19 cellular contexts compared by ENCODE assay signal in genomic region chr7:38889872-38890432, GRCh38. TPM values are rescaled to one million over a fixed set of nuclear protein-coding genes. Genes with fewer than 3 reads are reported as not detected.
A peak's percentile ranks its signal among the peaks of the same experiment; 100 is the strongest.
DNase-seq lines count a peak whose midpoint lies in the region; ATAC-seq, FAIRE-seq and TF ChIP-seq lines count a peak whose summit lies in the region.
"Had no signal": no experiment of that assay in that cellular context is flagged by ENCODE, and none has a peak within 500 bp of the region (broad histone marks: within the 10 kb centered on the region; RNA-seq: fewer than 3 reads in every experiment).

No MANE protein-coding gene starts in this region.

- FAIRE-seq in small intestine (lab: Jason Lieb, UNC), result no peak

- 0 out of 2 replicates have a peak, but pooled peaks have one; percentile 0 for TF ChIP-seq CTCF in BJ (IDR thresholded peaks at IDR 0.05; ENCODE audit: insufficient read depth, low read depth, low read length)
- TF ChIP-seq CTCF in HFF-Myc (IDR thresholded peaks at IDR 0.05; ENCODE audit: low read depth, low read length, missing control alignments), result peak; percentile 8
- peak in 31 of 56 donors; percentile 10 to 54 (median 31) for TF ChIP-seq CTCF in dorsolateral prefrontal cortex (IDR thresholded peaks at IDR 0.05 in 54 of 56, conservative IDR thresholded peaks at IDR 0.05 in 2 of 56; ENCODE audit: low read depth in 1 of 56, partially characterized antibody in 56 of 56)
- TF ChIP-seq CTCF in neural crest cell (conservative IDR thresholded peaks at IDR 0.05), result peak; percentile 59

- H3K36me3 ChIP-seq in BJ (ENCODE audit: control insufficient read depth, insufficient read depth, low read length) (no peaks in the 10 kb centered on the region), small intestine (ENCODE audit: control insufficient read depth in 2 of 2, insufficient read depth in 2 of 2, low read length in 2 of 2) (peaks cover 0 to 2% of the 10 kb centered on the region in 2 donors)
- H3K36me3 ChIP-seq: breast epithelium, HAP-1 had no signal

- no peak overlapping the region for H3K4me3 Mint-ChIP-seq in neural crest cell
- H3K4me3 Mint-ChIP-seq: activated T-cell treated with anti-CD3 and anti-CD28 coated beads, Interleukin-2, amount 50 U/mL, for 4 hours had no signal

- no peaks in the 10 kb centered on the region for H3K27me3 ChIP-seq in BJ (ENCODE audit: control insufficient read depth, insufficient read depth, low read length)
- no peaks in the 10 kb centered on the region for H3K27me3 ChIP-seq in dorsolateral prefrontal cortex
- no peaks in the 10 kb centered on the region for H3K27me3 ChIP-seq in small intestine (ENCODE audit: control insufficient read depth in 2 of 2, insufficient read depth in 2 of 2, low read length in 2 of 2)
- H3K27me3 ChIP-seq: BLaER1, breast epithelium, esophagus squamous epithelium, testis had no signal

- H3K4me1 ChIP-seq in small intestine (ENCODE audit: control insufficient read depth in 2 of 2, insufficient read depth in 1 of 2, low read depth in 1 of 2, low read length in 1 of 2), result no peaks in the 10 kb centered on the region
- H3K4me1 ChIP-seq: BLaER1, breast epithelium, esophagus squamous epithelium, HAP-1, testis had no signal

- CTCF ChIA-PET in BJ (lab: Yijun Ruan, JAX), result no interaction called here

- peaks cover 30% of the 10 kb centered on the region for H3K36me3 Mint-ChIP-seq in neural crest cell (ENCODE audit: low read depth)

- no peaks in the 10 kb centered on the region for H3K9me3 ChIP-seq in small intestine (ENCODE audit: control insufficient read depth, low read depth)
- H3K9me3 ChIP-seq: esophagus squamous epithelium, testis had no signal

- no peak overlapping the region for H3K4me3 ChIP-seq in BJ (ENCODE audit: low read depth, low read length)
- H3K4me3 ChIP-seq in HFF-Myc (replicated peaks; ENCODE audit: low read depth, low read length), result no peak overlapping the region
- no peak overlapping the region for H3K4me3 ChIP-seq in dorsolateral prefrontal cortex
- H3K4me3 ChIP-seq in small intestine (ENCODE audit: low read depth in 1 of 2, low read length in 2 of 2), result no peak overlapping the region
- H3K4me3 ChIP-seq: BLaER1, breast epithelium, esophagus squamous epithelium, HAP-1, testis had no signal

- no peaks in the 10 kb centered on the region for H3K27me3 Mint-ChIP-seq in neural crest cell (ENCODE audit: low read depth)

- no peak overlapping the region for H3K27ac Mint-ChIP-seq in neural crest cell (ENCODE audit: unreplicated experiment)

- H3K9me3 Mint-ChIP-seq in neural crest cell, result peaks cover 10% of the 10 kb centered on the region

- WGBS in small intestine, 3 donors, result 96 to 98% (median 97%) methylated on average over 5 of the region's 5 CpGs

- DNase-seq in BJ (ENCODE audit: low read depth), result no peak
- DNase-seq in HFF-Myc (ENCODE audit: extremely low read depth, low read depth), result no peak
- DNase-seq in dorsolateral prefrontal cortex, result no peak
- no peak for DNase-seq in neural crest cell (ENCODE audit: low read depth, low spot score)
- no peak for DNase-seq in effector CD8-positive, alpha-beta T cell (lab: John Stamatoyannopoulos, UW)
- no peak for DNase-seq in T-helper 9 cell
- DNase-seq in small intestine, result no peak
- DNase-seq: activated CD4-positive, alpha-beta T cell treated with anti-CD3 and anti-CD28 coated beads, Interleukin-2, amount 50 U/mL, for 4 hours; activated T-cell treated with anti-CD3 and anti-CD28 coated beads, Interleukin-2, amount 50 U/mL, for 4 hours; DMS153; esophagus squamous epithelium; hypothalamus; NCI-H1436; NCI-H2171 treated with DMSO at 0.1 percent for 48 hours; testis had no signal

- POLR2A ChIA-PET in BJ (lab: Charles Lee), result no interaction called here

- no peaks in the 10 kb centered on the region for H3K4me1 Mint-ChIP-seq in neural crest cell

- no peak for ATAC-seq in HG03442 (IDR thresholded peaks at IDR 0.05; ENCODE audit: unreplicated experiment)
- ATAC-seq: activated T-cell treated with anti-CD3 and anti-CD28 coated beads, Interleukin-2, amount 50 U/mL, for 4 hours had no signal

- intact Hi-C loops in dorsolateral prefrontal cortex (cut with DNase I), result no loop called here

- H3K27ac ChIP-seq in dorsolateral prefrontal cortex (no peak overlapping the region), small intestine (ENCODE audit: low read depth in 1 of 2, low read length in 1 of 2) (no peak overlapping the region)
- H3K27ac ChIP-seq: BLaER1, breast epithelium, esophagus squamous epithelium, testis had no signal

RNA-seq across cellular contexts. Expression of gene VPS41, which starts 19.0 kb away (rescaled TPM):
- 15.7 and 31.9 TPM in 2 replicates for polyA plus RNA-seq in BJ (2011; rRNA removed)
- polyA minus RNA-seq in BJ (2011; rRNA and poly(A)+ RNA removed), result 16.9 and 17.8 TPM in 2 replicates
- 100 to 1,000 TPM in 118 of 120 experiments, 10 to 100 TPM in 2; 62.5 to 200 (median 150) TPM for total RNA-seq in dorsolateral prefrontal cortex
- 67.1 and 72.1 TPM in 2 replicates for total RNA-seq in neural crest cell
- 10 to 100 TPM in 2 of 3 donors, 1 to 10 TPM in 1; 8.6 to 16.8 (median 12.1) TPM for polyA plus RNA-seq in small intestine

Comparison
In these comparisons a context has a peak if more than half of its experiments do, and no peak if none do; other contexts are left out.
1. CTCF ChIP-seq: peak in every context shown above with its lines; median percentile 59 in neural crest cell; 31 in dorsolateral prefrontal cortex; 8 in HFF-Myc; 0 in BJ.